ENCODE assay signal across 14 cellular contexts in the genomic region with DNA sequence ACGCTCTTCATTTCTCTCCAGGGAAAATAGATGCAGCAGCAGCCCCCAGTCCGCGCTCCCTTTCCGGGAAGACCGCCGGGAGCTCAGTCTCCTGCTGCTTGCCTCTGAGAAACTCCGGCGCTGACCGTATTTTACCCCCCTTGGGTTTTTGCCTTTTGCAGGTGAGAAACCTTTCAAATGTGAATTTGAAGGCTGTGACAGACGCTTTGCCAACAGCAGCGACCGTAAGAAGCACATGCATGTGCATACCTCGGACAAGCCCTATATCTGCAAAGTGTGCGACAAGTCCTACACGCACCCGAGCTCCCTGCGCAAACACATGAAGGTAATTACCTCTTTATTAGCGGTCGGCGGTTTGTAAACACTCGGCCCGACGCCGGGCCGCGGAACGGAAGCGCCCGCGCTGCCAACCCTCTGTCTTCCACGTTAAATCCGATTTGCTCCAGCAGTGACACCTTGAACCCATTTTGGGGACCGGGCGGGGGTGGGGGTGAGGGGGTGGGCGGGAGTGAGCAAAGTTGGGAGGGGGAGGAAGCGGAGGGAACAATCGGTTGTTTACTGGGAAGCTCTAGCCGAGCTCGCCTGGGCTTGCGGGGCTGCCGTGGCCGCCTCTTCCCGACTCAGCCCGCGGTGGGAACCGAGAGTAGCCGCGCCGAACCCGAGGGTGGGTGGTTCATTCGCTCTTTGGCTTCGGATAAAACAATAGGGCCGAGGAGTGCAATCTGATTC. TPM values are rescaled to one million over a fixed set of nuclear protein-coding genes. Genes with fewer than 3 reads are reported as not detected.
DNase-seq lines count a peak whose midpoint lies in the region; ATAC-seq and TF ChIP-seq lines count a peak whose summit lies in the region.
"Had no signal": no experiment of that assay in that cellular context is flagged by ENCODE, and none has a peak within 500 bp of the region (broad histone marks: within the 10 kb centered on the region; RNA-seq: fewer than 3 reads in every experiment).

No MANE protein-coding gene starts in this region.

- intact Hi-C loops in right lobe of liver (cut with DNase I) (no loop called here), left ventricle myocardium superior (cut with micrococcal nuclease) (no loop called here)

- H3K9me3 ChIP-seq in H9 (ENCODE audit: control insufficient read depth, low read depth, low read length) (no peaks in the 10 kb centered on the region), T-helper 17 cell (ENCODE audit: control insufficient read depth, low read length, poor library complexity, severe bottlenecking) (no peaks in the 10 kb centered on the region), iPS-20b (ENCODE audit: insufficient read depth, low read depth, low read length) (no peaks in the 10 kb centered on the region), right lobe of liver (no peaks in the 10 kb centered on the region)
- H3K9me3 ChIP-seq: Caco-2, tibial nerve had no signal

- no peak overlapping the region for H3K56ac ChIP-seq in H9 (ENCODE audit: insufficient read length, low read depth, low read length)

- H2AK5ac ChIP-seq in H9 (ENCODE audit: insufficient read length, low read length): no peak overlapping the region

- H3K9me3 Mint-ChIP-seq in H9: peaks cover 3 to 53% of the 10 kb centered on the region in 2 experiments; a peak in 4 of 5 replicates

- H3K27ac ChIP-seq in H9 (ENCODE audit: insufficient read length, low read depth, low read length) (no peak overlapping the region), iPS-20b (ENCODE audit: low read length) (no peak overlapping the region), right lobe of liver (no peak overlapping the region)
- H3K27ac ChIP-seq: tibial nerve had no signal

- H4K8ac ChIP-seq in H9 (replicated peaks; ENCODE audit: insufficient read length, low read depth, low read length): no peak overlapping the region

- no peak overlapping the region for H2AFZ ChIP-seq in H9 (ENCODE audit: low read length)

- H2BK15ac ChIP-seq in H9 (ENCODE audit: low read depth, low read length): no peak overlapping the region

- DNase-seq in DMS153 (lab: John Stamatoyannopoulos, UW) (peak; percentile 40), H9 (peak; percentile 31), T-helper 17 cell (no peak), right lobe of liver (no peak), left ventricle myocardium superior (no peak)
- DNase-seq in stimulated activated CD4-positive, alpha-beta T cell treated with anti-CD3 and anti-CD28 coated beads, Interleukin-2, amount 100 ng/mL, for 24 hours: no peak
- DNase-seq: activated effector memory CD4-positive, alpha-beta T cell treated with anti-CD3 and anti-CD28 coated beads, Interleukin-2, amount 50 U/mL, for 16 hours; Caco-2; GOT3; NCI-H1694 treated with DMSO at 0.1 percent for 48 hours; small intestine had no signal

- ATAC-seq in T-helper 17 cell (no peak), right lobe of liver (no peak), HG02642 (IDR thresholded peaks at IDR 0.05; ENCODE audit: poor library complexity, unreplicated experiment) (no peak), left ventricle myocardium superior (no peak)

- peaks cover 30 to 68% (median 58%) of the 10 kb centered on the region in 3 experiments for H3K36me3 Mint-ChIP-seq in H9 (ENCODE audit: insufficient read depth in 1 of 3, low read depth in 3 of 3)
- no peaks in the 10 kb centered on the region for H3K36me3 Mint-ChIP-seq in T-helper 17 cell (ENCODE audit: low read depth)

- TF ChIP-seq POLR2A in right lobe of liver (IDR thresholded peaks at IDR 0.05): no peak

- H3K79me2 ChIP-seq in H9 (ENCODE audit: insufficient read depth, low read length): peaks cover 29% of the 10 kb centered on the region

- H4K5ac ChIP-seq in H9 (ENCODE audit: insufficient read length, low read depth, low read length): no peak overlapping the region

- H3K4ac ChIP-seq in H9 (ENCODE audit: low read depth, low read length): no peak overlapping the region

- no peak overlapping the region for H2BK5ac ChIP-seq in H9 (ENCODE audit: insufficient read length, low read length)

- H3K18ac ChIP-seq in H9 (ENCODE audit: insufficient read length, low read depth, low read length): no peak overlapping the region

- peaks cover 6% of the 10 kb centered on the region; the same call in 1 of the 2 replicates for H3K4me1 ChIP-seq in H9 (ENCODE audit: insufficient read depth, low read length)
- H3K4me1 ChIP-seq in iPS-20b (ENCODE audit: insufficient read depth, low read length): peaks cover 13% of the 10 kb centered on the region; the same call in 1 of the 2 replicates
- H3K4me1 ChIP-seq in right lobe of liver: no peaks in the 10 kb centered on the region
- H3K4me1 ChIP-seq: Caco-2 had no signal

- H3K27me3 Mint-ChIP-seq in H9 (ENCODE audit: low read depth): no peaks in the 10 kb centered on the region; the same call in 1 of the 2 replicates
- H3K27me3 Mint-ChIP-seq in T-helper 17 cell: peaks cover 36% of the 10 kb centered on the region

- H3K4me1 Mint-ChIP-seq in H9 (peaks cover 23 to 47% of the 10 kb centered on the region in 2 experiments), T-helper 17 cell (peaks cover 4% of the 10 kb centered on the region)

- H3K4me3 Mint-ChIP-seq in H9: peak overlapping the region; percentile 94 to 98
- H3K4me3 Mint-ChIP-seq in T-helper 17 cell: peak overlapping the region; percentile 47

- H2BK20ac ChIP-seq in H9 (ENCODE audit: low read depth, low read length, poor library complexity, severe bottlenecking): no peak overlapping the region

- H3K79me1 ChIP-seq in H9 (ENCODE audit: insufficient read depth, low read depth, low read length, poor library complexity, severe bottlenecking): no peaks in the 10 kb centered on the region

- H3K4me3 ChIP-seq in iPS-20b (ENCODE audit: low read length) (peak overlapping the region; percentile 86), right lobe of liver (no peak overlapping the region)
- H3K4me3 ChIP-seq: tibial nerve had no signal

- H3K23me2 ChIP-seq in H9 (ENCODE audit: insufficient read length, low read depth, low read length, poor library complexity, severe bottlenecking): peaks cover 12% of the 10 kb centered on the region

- no peaks in the 10 kb centered on the region for H4K20me1 ChIP-seq in H9 (ENCODE audit: control insufficient read depth, insufficient read depth, insufficient read length)

- no peak overlapping the region for H3K23ac ChIP-seq in H9 (ENCODE audit: insufficient read length, low read depth, low read length)

- peak overlapping the region; percentile 75 for H3K14ac ChIP-seq in H9 (ENCODE audit: insufficient read depth, low read length)

- no peak overlapping the region for H2BK120ac ChIP-seq in H9 (ENCODE audit: low read depth, low read length, poor library complexity, severe bottlenecking)

- WGBS in H9 (ENCODE audit: extremely low coverage, insufficient read length, low lambda C conversion rate): no CpG with 5 or more reads among the region's 53 CpGs
- WGBS in right lobe of liver (ENCODE audit: insufficient coverage, low coverage, low lambda C conversion rate, missing lambda C conversion rate): 33% methylated on average over 12 of the region's 53 CpGs

- TF ChIP-seq CTCF in H9 (conservative IDR thresholded peaks at IDR 0.05) (no peak), right lobe of liver (IDR thresholded peaks at IDR 0.05) (no peak)

- H3K36me3 ChIP-seq in iPS-20b (ENCODE audit: insufficient read depth, low read depth, low read length): peaks cover 53% of the 10 kb centered on the region
- no peaks in the 10 kb centered on the region for H3K36me3 ChIP-seq in right lobe of liver
- H3K36me3 ChIP-seq: tibial nerve had no signal

- H3T11ph ChIP-seq in H9 (ENCODE audit: low read length): no peak overlapping the region

- H3K9ac ChIP-seq in H9 (ENCODE audit: extremely low read depth, insufficient read length, low read length): peak overlapping the region; percentile 80
- H3K9ac ChIP-seq in iPS-20b (ENCODE audit: low read depth, low read length): peak overlapping the region; percentile 87; the same call in 1 of the 2 replicates

- H4K91ac ChIP-seq in H9 (ENCODE audit: insufficient read length, low read depth, low read length): no peak overlapping the region

- peak overlapping the region; percentile 74 to 94 (median 83); a peak in 6 of 7 replicates for H3K27ac Mint-ChIP-seq in H9
- H3K27ac Mint-ChIP-seq in T-helper 17 cell: no peak overlapping the region

- H3K27me3 ChIP-seq in H9 (ENCODE audit: insufficient read depth, low read length) (no peaks in the 10 kb centered on the region), iPS-20b (ENCODE audit: insufficient read depth, low read length) (peaks cover 5% of the 10 kb centered on the region; the same call in 1 of the 2 replicates), right lobe of liver (peaks cover 14 to 51% of the 10 kb centered on the region in 2 donors)

- H3K4me2 ChIP-seq in H9 (ENCODE audit: insufficient read depth, insufficient read length, low read length): peak overlapping the region; percentile 77

- no peak overlapping the region for H2BK12ac ChIP-seq in H9 (ENCODE audit: insufficient read length, low read depth, low read length)

RNA-seq across cellular contexts. Expression of a gene that starts 3.0 kb away (rescaled TPM):
- 126 and 128 TPM in 2 replicates for total RNA-seq in H9 (2021)
- total RNA-seq in T-helper 17 cell: not detected
- total RNA-seq in right lobe of liver: not detected
- total RNA-seq in left ventricle myocardium superior: not detected
- total RNA-seq: Caco-2, tibial nerve had no signal

Comparison
In these comparisons a context has a peak if more than half of its experiments do, and no peak if none do; other contexts are left out.
1. DNase-seq: peak in DMS153 (single experiment) and H9 (single experiment); none in T-helper 17 cell (0 of 3), stimulated activated CD4-positive, alpha-beta T cell treated with anti-CD3 and anti-CD28 coated beads, Interleukin-2, amount 100 ng/mL, for 24 hours (0 of 2), right lobe of liver (0 of 3) and left ventricle myocardium superior (single experiment).
2. RNA of a gene that starts 3.0 kb away (total RNA-seq): 126 to 128 TPM in H9; not detected in T-helper 17 cell, not detected in right lobe of liver and not detected in left ventricle myocardium superior (single experiment); every median in the first group is over 100 times any median in the second.